In the genomic region with DNA sequence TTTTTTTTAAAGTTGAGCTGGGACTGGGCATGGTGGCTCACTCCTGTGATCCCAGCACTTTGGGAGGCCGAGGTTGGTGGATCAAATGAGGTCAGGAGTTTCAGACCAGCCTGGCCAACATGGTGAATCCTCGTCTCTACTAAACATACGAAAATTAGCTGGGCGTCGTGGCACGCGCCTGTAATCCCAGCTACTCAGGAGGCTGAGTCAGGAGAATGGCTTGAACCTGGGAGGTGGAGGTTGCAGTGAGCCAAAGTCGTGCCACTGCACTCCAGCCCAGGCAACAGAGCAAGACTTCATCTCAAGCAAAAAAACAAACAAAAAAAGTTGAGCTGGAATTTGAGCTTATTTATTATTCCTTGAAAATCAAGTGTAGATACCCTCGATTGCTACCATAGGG, we compare ENCODE assay signal across 2 cellular contexts. TPM values are rescaled to one million over a fixed set of nuclear protein-coding genes. Genes with fewer than 3 reads are reported as not detected.
"Had no signal": no experiment of that assay in that cellular context is flagged by ENCODE, and none has a peak within 500 bp of the region (broad histone marks: within the 10 kb centered on the region; RNA-seq: fewer than 3 reads in every experiment).

No MANE protein-coding gene starts in this region.

RNA-seq across cellular contexts. Expression of a gene that starts 21.5 kb away (rescaled TPM):
- total RNA-seq: activated B cell treated with CpG ODN at 0.5 μM for 24 hours, SK-MEL-5 had no signal
